19 cellular contexts compared by ENCODE assay signal in genomic region chr22:47290706-47291430, GRCh38.
DNase-seq lines count a peak whose midpoint lies in the region; ATAC-seq and TF ChIP-seq lines count a peak whose summit lies in the region.
"Had no signal": no experiment of that assay in that cellular context is flagged by ENCODE, and none has a peak within 500 bp of the region (broad histone marks: within the 10 kb centered on the region; RNA-seq: fewer than 3 reads in every experiment).

No MANE protein-coding gene starts in this region.

- no peak overlapping the region for H3K27ac Mint-ChIP-seq in activated naive CD4-positive, alpha-beta T cell treated with anti-CD3 and anti-CD28 coated beads for 36 hours
- H3K27ac Mint-ChIP-seq: CD4-positive, CD25-positive, alpha-beta regulatory T cell; GM23338 had no signal

- TF ChIP-seq POLR2A in HCT116 (IDR thresholded peaks at IDR 0.05; ENCODE audit: borderline replicate concordance, extremely low read depth, insufficient read depth, insufficient read length) (no peak), suprapubic skin (IDR thresholded peaks at IDR 0.05) (no peak)

- H3K4me3 Mint-ChIP-seq in activated naive CD4-positive, alpha-beta T cell treated with anti-CD3 and anti-CD28 coated beads for 36 hours: no peak overlapping the region
- H3K4me3 Mint-ChIP-seq: CD4-positive, CD25-positive, alpha-beta regulatory T cell; GM23338 had no signal

- H3K4me1 ChIP-seq in HCT116 (ENCODE audit: control insufficient read depth in 1 of 2, insufficient read depth in 2 of 2, low read length in 2 of 2) (peaks cover 0 to 18% of the 10 kb centered on the region in 2 experiments; a peak in 2 of 4 replicates), suprapubic skin (no peaks in the 10 kb centered on the region)

- H3K79me2 ChIP-seq in HCT116 (ENCODE audit: insufficient read depth, low read length): no peaks in the 10 kb centered on the region

- peaks cover 4% of the 10 kb centered on the region for H3K27me3 Mint-ChIP-seq in activated naive CD4-positive, alpha-beta T cell treated with anti-CD3 and anti-CD28 coated beads for 36 hours (ENCODE audit: low read depth)

- peak; percentile 78 for ATAC-seq in HCT116
- ATAC-seq: GM23338, SK-N-SH treated with all-trans-retinoic acid at 6 μM for 48 hours had no signal

- H3K27ac ChIP-seq in HCT116 (ENCODE audit: low read depth, low read length) (no peak overlapping the region), suprapubic skin (no peak overlapping the region)
- H3K27ac ChIP-seq: PC-9 had no signal

- H3K4me2 ChIP-seq in HCT116 (ENCODE audit: low read length): peak overlapping the region; percentile 36
- H3K4me2 ChIP-seq: GM23338, PC-9 had no signal

- no peak for TF ChIP-seq RAD21 in HCT116 (IDR thresholded peaks at IDR 0.05; ENCODE audit: low read depth)

- TF ChIP-seq CTCF in HCT116 (IDR thresholded peaks at IDR 0.05 in 2 of 3, conservative IDR thresholded peaks at IDR 0.05 in 1 of 3; ENCODE audit: borderline replicate concordance in 1 of 3, insufficient read depth in 1 of 3, low read depth in 2 of 3, low read length in 2 of 3): no peak
- no peak for TF ChIP-seq CTCF in suprapubic skin (IDR thresholded peaks at IDR 0.05)

- 83% methylated on average over 19 of the region's 20 CpGs for WGBS in suprapubic skin

- H4K20me1 ChIP-seq in HCT116 (ENCODE audit: insufficient read depth): no peaks in the 10 kb centered on the region

- DNase-seq in DMS53 treated with DMSO at 0.1 percent for 48 hours (lab: John Stamatoyannopoulos, UW; ENCODE audit: unreplicated experiment) (peak; percentile 5), HCT116 (ENCODE audit: low read depth, low spot score) (no peak), islet precursor cell (peak; percentile 12), suprapubic skin (ENCODE audit: low spot score in 2 of 2) (peak; percentile 32 to 43), GDM1 (lab: John Stamatoyannopoulos, UW) (no peak), HuH-7 (ENCODE audit: low spot score) (no peak)
- DNase-seq in activated naive CD4-positive, alpha-beta T cell treated with anti-CD3 and anti-CD28 coated beads for 36 hours: no peak
- DNase-seq: CD4-positive, CD25-positive, alpha-beta regulatory T cell; DND-41; GF-D8; KG1; NCI-H1436 treated with DMSO at 0.1 percent for 48 hours; NCI-H2029 treated with DMSO at 0.1 percent for 48 hours; NCI-H2171 treated with DMSO at 0.1 percent for 48 hours; NCI-H510A; NCI-H82; PC-9 had no signal

- H2AFZ ChIP-seq in HCT116 (ENCODE audit: low read depth, low read length, poor library complexity, severe bottlenecking): no peak overlapping the region
- H2AFZ ChIP-seq: GM23338, PC-9 had no signal

- BruUV-seq in HCT116 (replicated peaks; lab: Mats Ljungman, UMichigan): no TSS peak

- H3K9me3 Mint-ChIP-seq in activated naive CD4-positive, alpha-beta T cell treated with anti-CD3 and anti-CD28 coated beads for 36 hours: no peaks in the 10 kb centered on the region
- H3K9me3 Mint-ChIP-seq: CD4-positive, CD25-positive, alpha-beta regulatory T cell had no signal

- H3K9me3 ChIP-seq in HCT116 (ENCODE audit: control insufficient read depth in 1 of 2, insufficient read depth in 1 of 2, low read depth in 1 of 2, low read length in 2 of 2) (no peaks in the 10 kb centered on the region), suprapubic skin (no peaks in the 10 kb centered on the region)

- intact Hi-C loops in HCT116 (cut with micrococcal nuclease): no loop called here
- intact Hi-C loops in activated naive CD4-positive, alpha-beta T cell treated with anti-CD3 and anti-CD28 coated beads for 36 hours (cut with micrococcal nuclease): no loop called here

- RAD21 ChIA-PET in HCT116 (lab: Charles Lee; ENCODE audit: low non-redundant PET in 1 of 2, low total read pairs in 2 of 2, uncharacterized antibody in 2 of 2, unreplicated experiment in 2 of 2): no interaction called here

- H3K4me3 ChIP-seq in HCT116 (replicated peaks in 1 of 2; ENCODE audit: low read depth in 1 of 2, low read length in 2 of 2): no peak overlapping the region
- H3K4me3 ChIP-seq in suprapubic skin: no peak overlapping the region
- H3K4me3 ChIP-seq: GM23338, PC-9 had no signal

- CTCF ChIA-PET in HCT116 (lab: Charles Lee): no interaction called here
- CTCF ChIA-PET in activated naive CD4-positive, alpha-beta T cell treated with anti-CD3 and anti-CD28 coated beads for 36 hours (lab: Charles Lee): no interaction called here

- H3K36me3 ChIP-seq in HCT116 (ENCODE audit: control insufficient read depth in 1 of 2, insufficient read depth in 2 of 2, low read length in 2 of 2) (no peaks in the 10 kb centered on the region), suprapubic skin (no peaks in the 10 kb centered on the region)

- H3K9ac ChIP-seq in HCT116 (ENCODE audit: low read length): no peak overlapping the region

- no peak for TF ChIP-seq EP300 in suprapubic skin (IDR thresholded peaks at IDR 0.05)

- POLR2A ChIA-PET in HCT116 (lab: Charles Lee): interaction anchor here (1.5 kb wide), 1 partner anchor 11 kb away, joined by 4 read pairs; no protein-coding TSS in a partner anchor

- no peaks in the 10 kb centered on the region for H3K9me2 ChIP-seq in HCT116 (ENCODE audit: insufficient read depth)

- H3K27me3 ChIP-seq in HCT116 (ENCODE audit: insufficient read depth, low read length) (no peaks in the 10 kb centered on the region), suprapubic skin (peaks cover 36% of the 10 kb centered on the region)

- no peaks in the 10 kb centered on the region for H3K36me3 Mint-ChIP-seq in activated naive CD4-positive, alpha-beta T cell treated with anti-CD3 and anti-CD28 coated beads for 36 hours (ENCODE audit: low read depth)
- H3K36me3 Mint-ChIP-seq: CD4-positive, CD25-positive, alpha-beta regulatory T cell had no signal

- H3K4me1 Mint-ChIP-seq in activated naive CD4-positive, alpha-beta T cell treated with anti-CD3 and anti-CD28 coated beads for 36 hours (ENCODE audit: low read depth): no peaks in the 10 kb centered on the region
- H3K4me1 Mint-ChIP-seq: CD4-positive, CD25-positive, alpha-beta regulatory T cell; GM23338 had no signal

TF ChIP-seq in HCT116, 20 proteins besides CTCF, POLR2A, EP300 and RAD21:
- TF ChIP-seq REST (IDR thresholded peaks at IDR 0.05; ENCODE audit: low read depth) (no peak), POLR2AphosphoS5 (IDR thresholded peaks at IDR 0.05; ENCODE audit: low read depth, low read length) (no peak)
TF ChIP-seq in HCT116: peak in this region for 0.

Comparison
In these comparisons a context has a peak if more than half of its experiments do, and no peak if none do; other contexts are left out.
1. DNase-seq: peak in DMS53 treated with DMSO at 0.1 percent for 48 hours (single experiment), islet precursor cell (single experiment) and suprapubic skin (2 of 2); none in HCT116 (single experiment), activated naive CD4-positive, alpha-beta T cell treated with anti-CD3 and anti-CD28 coated beads for 36 hours (single experiment), GDM1 (single experiment) and HuH-7 (single experiment).